11 cellular contexts compared by ENCODE assay signal in the genomic region with DNA sequence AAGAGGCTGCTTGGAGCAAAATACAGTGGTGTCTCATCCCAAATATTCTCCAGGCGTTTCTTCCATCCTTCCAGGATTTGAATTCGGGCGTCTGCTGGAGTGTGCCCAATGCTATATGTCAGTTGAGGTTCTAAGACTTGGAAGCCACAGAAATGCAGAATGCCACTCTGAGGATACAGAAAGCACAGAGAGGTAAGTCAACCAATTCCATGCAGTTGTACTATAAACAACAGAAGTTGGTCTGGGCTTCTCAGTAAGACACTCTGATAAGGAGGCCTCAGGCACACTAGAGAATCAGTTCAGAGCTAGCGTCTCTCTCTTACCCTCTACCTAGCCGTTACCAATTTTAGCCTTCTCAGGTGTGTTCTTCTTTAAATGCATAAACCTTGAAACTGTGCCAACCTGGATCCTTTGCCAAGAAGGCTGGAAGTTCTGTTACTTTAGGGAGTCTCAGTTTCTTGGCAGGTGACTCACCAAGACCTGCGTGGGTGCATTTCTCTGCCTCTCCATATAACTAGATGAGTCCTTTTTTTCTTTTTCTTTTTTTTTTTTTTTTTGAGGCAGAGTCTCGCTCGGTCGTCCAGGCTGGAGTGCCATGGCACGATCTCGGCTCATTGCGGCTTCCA. TPM values are rescaled to one million over a fixed set of nuclear protein-coding genes. Genes with fewer than 3 reads are reported as not detected.
DNase-seq lines count a peak whose midpoint lies in the region; TF ChIP-seq lines count a peak whose summit lies in the region.
"Had no signal": no experiment of that assay in that cellular context is flagged by ENCODE, and none has a peak within 500 bp of the region (broad histone marks: within the 10 kb centered on the region; RNA-seq: fewer than 3 reads in every experiment).

No MANE protein-coding gene starts in this region.

- intact Hi-C loops in activated CD4-positive, alpha-beta memory T cell treated with anti-CD3 and anti-CD28 coated beads for 36 hours (cut with micrococcal nuclease): no loop called here

- peaks cover 26% of the 10 kb centered on the region for H3K4me1 ChIP-seq in skeletal muscle satellite cell (ENCODE audit: control insufficient read depth, insufficient read depth, low read length)

- no peaks in the 10 kb centered on the region for H3K9me3 ChIP-seq in skeletal muscle satellite cell (replicated peaks; ENCODE audit: low read length)

- DNase-seq in activated CD4-positive, alpha-beta memory T cell treated with anti-CD3 and anti-CD28 coated beads for 36 hours: peak; percentile 49
- no peak for DNase-seq in activated CD4-positive, alpha-beta memory T cell treated with anti-CD3 and anti-CD28 coated beads, Interleukin-2, amount 10 ng/mL, durations not matched to agents 7 days and 5 days
- DNase-seq in RWPE1 (ENCODE audit: low spot score): peak; percentile 92
- peak; percentile 23 for DNase-seq in fibroblast of the conjunctiva (ENCODE audit: low read depth)
- no peak for DNase-seq in CD1c-positive myeloid dendritic cell (ENCODE audit: extremely low spot score)
- no peak for DNase-seq in NCI-H748 (lab: John Stamatoyannopoulos, UW; ENCODE audit: unreplicated experiment)
- DNase-seq in AG08395 (ENCODE audit: low spot score): no peak
- DNase-seq: NCI-H446 treated with DMSO at 0.1 percent for 48 hours had no signal

- H3K36me3 ChIP-seq in skeletal muscle satellite cell (ENCODE audit: insufficient read depth, low read length): peaks cover 77% of the 10 kb centered on the region

- H3K27ac ChIP-seq in RWPE1: peak overlapping the region; percentile 86

- H3K4me2 ChIP-seq in skeletal muscle satellite cell (ENCODE audit: low read length): peak overlapping the region; percentile 2

- CTCF ChIA-PET in activated CD4-positive, alpha-beta memory T cell treated with anti-CD3 and anti-CD28 coated beads for 36 hours (lab: Charles Lee): interaction anchor here (0.7 to 4.8 kb wide), 6 partner anchors 26 to 341 kb away, joined by 3 to 64 read pairs (median 6); partner anchors contain the start of gene NOB1
- CTCF ChIA-PET in activated CD4-positive, alpha-beta memory T cell treated with anti-CD3 and anti-CD28 coated beads, Interleukin-2, amount 10 ng/mL, durations not matched to agents 7 days and 5 days (lab: Charles Lee): interaction anchor here (1.5 to 6.8 kb wide), 2 partner anchors 43 to 219 kb away, joined by 4 to 70 read pairs; partner anchors contain the start of gene NOB1
- CTCF ChIA-PET in RWPE1 (lab: Yijun Ruan, JAX): interaction anchor here (1.0 kb wide), 1 partner anchor 43 kb away, joined by 3 read pairs; the partner anchor contains the start of gene NOB1

- peaks cover 4% of the 10 kb centered on the region for H3K36me3 Mint-ChIP-seq in activated CD4-positive, alpha-beta memory T cell treated with anti-CD3 and anti-CD28 coated beads for 36 hours
- H3K36me3 Mint-ChIP-seq in activated CD4-positive, alpha-beta memory T cell treated with anti-CD3 and anti-CD28 coated beads, Interleukin-2, amount 10 ng/mL, durations not matched to agents 7 days and 5 days (ENCODE audit: low read depth): peaks cover 26% of the 10 kb centered on the region
- H3K36me3 Mint-ChIP-seq: memory B cell had no signal

- peaks cover 7% of the 10 kb centered on the region for H3K4me1 Mint-ChIP-seq in activated CD4-positive, alpha-beta memory T cell treated with anti-CD3 and anti-CD28 coated beads for 36 hours (ENCODE audit: low read depth)
- peaks cover 3% of the 10 kb centered on the region for H3K4me1 Mint-ChIP-seq in activated CD4-positive, alpha-beta memory T cell treated with anti-CD3 and anti-CD28 coated beads, Interleukin-2, amount 10 ng/mL, durations not matched to agents 7 days and 5 days
- H3K4me1 Mint-ChIP-seq: memory B cell had no signal

- no peak for TF ChIP-seq CTCF in RWPE1 (conservative IDR thresholded peaks at IDR 0.05; ENCODE audit: low read depth)

- H3K27ac Mint-ChIP-seq in activated CD4-positive, alpha-beta memory T cell treated with anti-CD3 and anti-CD28 coated beads for 36 hours: peak overlapping the region; percentile 5
- H3K27ac Mint-ChIP-seq in activated CD4-positive, alpha-beta memory T cell treated with anti-CD3 and anti-CD28 coated beads, Interleukin-2, amount 10 ng/mL, durations not matched to agents 7 days and 5 days: no peak overlapping the region
- H3K27ac Mint-ChIP-seq: memory B cell; T-helper 1 cell treated with Interleukin-12 subunit alpha and Interleukin-12 subunit beta and Interleukin-4 antibody, amounts not matched to agents 30 μg/mL and 1 μg/mL, for 36 hours had no signal

- peak overlapping the region; percentile 19 for H3K9ac ChIP-seq in skeletal muscle satellite cell (ENCODE audit: low read depth, low read length)

- no peaks in the 10 kb centered on the region for H3K27me3 ChIP-seq in skeletal muscle satellite cell (ENCODE audit: control insufficient read depth, insufficient read depth, low read length)

- H3K4me3 Mint-ChIP-seq in activated CD4-positive, alpha-beta memory T cell treated with anti-CD3 and anti-CD28 coated beads for 36 hours: no peak overlapping the region
- H3K4me3 Mint-ChIP-seq in activated CD4-positive, alpha-beta memory T cell treated with anti-CD3 and anti-CD28 coated beads, Interleukin-2, amount 10 ng/mL, durations not matched to agents 7 days and 5 days: no peak overlapping the region
- H3K4me3 Mint-ChIP-seq: memory B cell; T-helper 1 cell treated with Interleukin-12 subunit alpha and Interleukin-12 subunit beta and Interleukin-4 antibody, amounts not matched to agents 30 μg/mL and 1 μg/mL, for 36 hours had no signal

- H3K27me3 Mint-ChIP-seq in activated CD4-positive, alpha-beta memory T cell treated with anti-CD3 and anti-CD28 coated beads for 36 hours: no peaks in the 10 kb centered on the region
- H3K27me3 Mint-ChIP-seq in activated CD4-positive, alpha-beta memory T cell treated with anti-CD3 and anti-CD28 coated beads, Interleukin-2, amount 10 ng/mL, durations not matched to agents 7 days and 5 days: no peaks in the 10 kb centered on the region
- H3K27me3 Mint-ChIP-seq: memory B cell had no signal

- no peaks in the 10 kb centered on the region for H3K9me3 Mint-ChIP-seq in activated CD4-positive, alpha-beta memory T cell treated with anti-CD3 and anti-CD28 coated beads for 36 hours
- no peaks in the 10 kb centered on the region for H3K9me3 Mint-ChIP-seq in activated CD4-positive, alpha-beta memory T cell treated with anti-CD3 and anti-CD28 coated beads, Interleukin-2, amount 10 ng/mL, durations not matched to agents 7 days and 5 days
- H3K9me3 Mint-ChIP-seq: memory B cell; T-helper 1 cell treated with Interleukin-12 subunit alpha and Interleukin-12 subunit beta and Interleukin-4 antibody, amounts not matched to agents 30 μg/mL and 1 μg/mL, for 36 hours had no signal

- no peak overlapping the region for H3K4me3 ChIP-seq in skeletal muscle satellite cell (ENCODE audit: low read length)

- POLR2A ChIA-PET in activated CD4-positive, alpha-beta memory T cell treated with anti-CD3 and anti-CD28 coated beads for 36 hours (lab: Charles Lee): no interaction called here
- POLR2A ChIA-PET in activated CD4-positive, alpha-beta memory T cell treated with anti-CD3 and anti-CD28 coated beads, Interleukin-2, amount 10 ng/mL, durations not matched to agents 7 days and 5 days (lab: Charles Lee): interaction anchor here (1.0 to 2.6 kb wide), 2 partner anchors 15 to 43 kb away, joined by 4 to 12 read pairs; partner anchors contain the start of genes NOB1 and NQO1
- POLR2A ChIA-PET in RWPE1 (lab: Yijun Ruan, JAX; ENCODE audit: low non-redundant PET): no interaction called here

RNA-seq across cellular contexts. Expression of gene NQO1, which starts 15.1 kb away (rescaled TPM):
- total RNA-seq in activated CD4-positive, alpha-beta memory T cell treated with anti-CD3 and anti-CD28 coated beads for 36 hours: 10 to 100 TPM; 14.9 to 18.2 TPM
- total RNA-seq in activated CD4-positive, alpha-beta memory T cell treated with anti-CD3 and anti-CD28 coated beads, Interleukin-2, amount 10 ng/mL, durations not matched to agents 7 days and 5 days: 10 to 100 TPM; 31.2 to 35.6 TPM
- total RNA-seq in skeletal muscle satellite cell (2012; rRNA removed): 335 and 630 TPM in 2 replicates

RNA-seq across cellular contexts. Expression of gene NOB1, which starts 43.5 kb away (rescaled TPM):
- 10 to 100 TPM; 92.4 to 95.2 TPM for total RNA-seq in activated CD4-positive, alpha-beta memory T cell treated with anti-CD3 and anti-CD28 coated beads for 36 hours
- total RNA-seq in activated CD4-positive, alpha-beta memory T cell treated with anti-CD3 and anti-CD28 coated beads, Interleukin-2, amount 10 ng/mL, durations not matched to agents 7 days and 5 days: 10 to 100 TPM; 60.6 to 62.5 TPM
- 46.5 and 47.7 TPM in 2 replicates for total RNA-seq in skeletal muscle satellite cell (2012; rRNA removed)

RNA-seq across cellular contexts. Expression of gene WWP2, which starts 50.9 kb away (rescaled TPM):
- total RNA-seq in activated CD4-positive, alpha-beta memory T cell treated with anti-CD3 and anti-CD28 coated beads for 36 hours: 10 to 100 TPM; 35.8 to 39.5 TPM
- total RNA-seq in activated CD4-positive, alpha-beta memory T cell treated with anti-CD3 and anti-CD28 coated beads, Interleukin-2, amount 10 ng/mL, durations not matched to agents 7 days and 5 days: 10 to 100 TPM; 59.4 to 61.6 TPM
- 16.2 and 23.6 TPM in 2 replicates for total RNA-seq in skeletal muscle satellite cell (2012; rRNA removed)

Comparison
In these comparisons a context has a peak if more than half of its experiments do, and no peak if none do; other contexts are left out.
1. DNase-seq: peak in activated CD4-positive, alpha-beta memory T cell treated with anti-CD3 and anti-CD28 coated beads for 36 hours (single experiment), RWPE1 (single experiment) and fibroblast of the conjunctiva (single experiment); none in activated CD4-positive, alpha-beta memory T cell treated with anti-CD3 and anti-CD28 coated beads, Interleukin-2, amount 10 ng/mL, durations not matched to agents 7 days and 5 days (single experiment), CD1c-positive myeloid dendritic cell (single experiment), NCI-H748 (single experiment) and AG08395 (single experiment).